8 cellular contexts compared by ENCODE assay signal in genomic region chr5:138755084-138755748, GRCh38. TPM values are rescaled to one million over a fixed set of nuclear protein-coding genes. Genes with fewer than 3 reads are reported as not detected.
DNase-seq lines count a peak whose midpoint lies in the region; ATAC-seq and TF ChIP-seq lines count a peak whose summit lies in the region.

No MANE protein-coding gene starts in this region.

- in situ Hi-C loops in GM13976 (cut with MboI; ENCODE audit: low sequenced_read_pairs, unreplicated experiment): no loop called here

- H3K9ac ChIP-seq in endodermal cell (ENCODE audit: extremely low read depth, low read length, poor library complexity, severe bottlenecking): peak overlapping the region; percentile 97

- no peak overlapping the region for H3K27ac Mint-ChIP-seq in endodermal cell

- H3K4me3 ChIP-seq in endodermal cell (ENCODE audit: low read length) (peak overlapping the region; percentile 97), sigmoid colon (peak overlapping the region in 2 of 4 donors; percentile 88 to 97)

- TF ChIP-seq CTCF in GM13976 (IDR thresholded peaks at IDR 0.05; ENCODE audit: borderline replicate concordance, control extremely low read depth, extremely low read depth, insufficient read depth, missing control alignments) (no peak), endodermal cell (conservative IDR thresholded peaks at IDR 0.05) (no peak), sigmoid colon (IDR thresholded peaks at IDR 0.05) (no peak)

- peak; percentile 43 for ATAC-seq in HG03039 (IDR thresholded peaks at IDR 0.05; ENCODE audit: unreplicated experiment)

- WGBS in endodermal cell (ENCODE audit: insufficient coverage in 1 of 2, insufficient read length in 1 of 2), 2 experiments: 86 to 88% methylated on average over 3 to 5 of the region's 5 CpGs
- 80 to 83% methylated on average over 5 of the region's 5 CpGs for WGBS in sigmoid colon, 2 donors

- intact Hi-C loops in sigmoid colon (cut with DNase I): loop anchor here (10.0 kb wide), 2 partner anchors 120 to 420 kb away; partner anchors contain the start of genes CDC25C and FAM53C

- H3K4me3 Mint-ChIP-seq in endodermal cell: peak overlapping the region; percentile 82

- no peaks in the 10 kb centered on the region for H3K27me3 Mint-ChIP-seq in endodermal cell (ENCODE audit: insufficient read depth)

- TF ChIP-seq POLR2A in sigmoid colon (IDR thresholded peaks at IDR 0.05): no peak

- no peak overlapping the region for H3K27ac ChIP-seq in endodermal cell (ENCODE audit: low read depth, low read length)
- H3K27ac ChIP-seq in sigmoid colon: peak overlapping the region; percentile 99 to 100 (median 100)

- peaks cover 19% of the 10 kb centered on the region for H3K4me1 Mint-ChIP-seq in endodermal cell

- H3K36me3 ChIP-seq in endodermal cell (ENCODE audit: control insufficient read depth, insufficient read depth, low read length) (peaks cover 43% of the 10 kb centered on the region), sigmoid colon (peaks cover 0 to 19% (median 7%) of the 10 kb centered on the region in 4 donors)

- H3K27me3 ChIP-seq in endodermal cell (ENCODE audit: control insufficient read depth, insufficient read depth, low read length, poor library complexity, severe bottlenecking) (no peaks in the 10 kb centered on the region), sigmoid colon (no peaks in the 10 kb centered on the region)

- TF ChIP-seq EP300 in sigmoid colon (IDR thresholded peaks at IDR 0.05): no peak

- peaks cover 33% of the 10 kb centered on the region for H3K9me3 Mint-ChIP-seq in endodermal cell

- peaks cover 48% of the 10 kb centered on the region for H3K36me3 Mint-ChIP-seq in endodermal cell (ENCODE audit: low read depth)

- DNase-seq in GM13976 (ENCODE audit: low spot score): peak; percentile 70
- no peak for DNase-seq in endodermal cell
- no peak for DNase-seq in sigmoid colon
- DNase-seq in NCI-H526 treated with DMSO at 0.1 percent for 48 hours (lab: John Stamatoyannopoulos, UW): no peak
- DNase-seq in SKM-1 (lab: John Stamatoyannopoulos, UW; ENCODE audit: unreplicated experiment): no peak
- no peak for DNase-seq in GDM1 (lab: John Stamatoyannopoulos, UW)
- no peak for DNase-seq in SIG-M5 treated with dmso at 0.1 percent for 504 hours (lab: John Stamatoyannopoulos, UW; ENCODE audit: unreplicated experiment)

- H3K9me3 ChIP-seq in endodermal cell (ENCODE audit: control insufficient read depth, low read length): peaks cover 33% of the 10 kb centered on the region
- peaks cover 0 to 6% (median 3%) of the 10 kb centered on the region in 4 donors for H3K9me3 ChIP-seq in sigmoid colon

- H3K4me1 ChIP-seq in endodermal cell (ENCODE audit: control insufficient read depth, insufficient read depth, low read length): no peaks in the 10 kb centered on the region
- peaks cover 0 to 33% (median 30%) of the 10 kb centered on the region in 4 donors for H3K4me1 ChIP-seq in sigmoid colon

RNA-seq across cellular contexts. Expression of gene CTNNA1, which starts 2.0 kb away (rescaled TPM):
- total RNA-seq in endodermal cell (100 to 1,000 TPM; 298 to 305 TPM), sigmoid colon (100 to 1,000 TPM; 165 to 256 (median 194) TPM)
- 251 TPM for polyA plus RNA-seq in endodermal cell (2013, experiment 1 of 2)
- 256 TPM for polyA plus RNA-seq in endodermal cell (2013, experiment 2 of 2)
- polyA plus RNA-seq in sigmoid colon: 100 to 1,000 TPM; 163 to 236 (median 171) TPM
